ENCODE assay signal across 27 cellular contexts in genomic region chr13:88590574-88590973, GRCh38.
"Had no signal": no experiment of that assay in that cellular context is flagged by ENCODE, and none has a peak within 500 bp of the region (broad histone marks: within the 10 kb centered on the region; RNA-seq: fewer than 3 reads in every experiment).

No MANE protein-coding gene starts in this region.

- H3K27me3 ChIP-seq: neutrophil, ovary, stomach, thyroid gland, tibial nerve, upper lobe of right lung, uterus had no signal

- ATAC-seq: naive thymus-derived CD8-positive, alpha-beta T cell; natural killer cell treated with Interleukin-12 subunit alpha and Interleukin-12 subunit beta and Interleukin-15 and Interleukin-18, amount 100 ng/mL, for 72 hours; psoas muscle; right cardiac atrium; sciatic nerve; stimulated activated effector memory CD8-positive, alpha-beta T cell treated with anti-CD3 and anti-CD28 coated beads, Interleukin-12 subunit alpha, Interleukin-12 subunit beta, amount 100 ng/mL, for 72 hours; stimulated activated naive B cell treated with anti-CD40 and anti-IgM and Interleukin-4, amounts not matched to agents 10 μg/mL and 1 μg/mL and 100 μg/mL, for 72 hours; upper lobe of right lung had no signal

- H3K4me3 ChIP-seq: ovary, psoas muscle, skin epidermis, stomach, thoracic aorta, thyroid gland, tibial nerve, upper lobe of right lung, uterus had no signal

- H3K4me1 ChIP-seq: parathyroid adenoma, psoas muscle, stomach, thyroid gland, tibial nerve, upper lobe of right lung, uterus had no signal

- H3K9me3 ChIP-seq: ovary, thoracic aorta, thyroid gland, uterus had no signal

- H3K36me3 ChIP-seq: neutrophil, ovary, stomach, thoracic aorta, thyroid gland, tibial nerve, upper lobe of right lung, uterus had no signal

- DNase-seq: naive B cell; naive thymus-derived CD8-positive, alpha-beta T cell; nephron progenitor cell; nucleus accumbens; ovary; posterior cingulate gyrus; psoas muscle; right cardiac atrium; stimulated activated CD4-positive, alpha-beta T cell treated with anti-CD3 and anti-CD28 coated beads, Interleukin-15, amount 100 ng/mL, for 24 hours; stimulated activated CD4-positive, alpha-beta T cell treated with anti-CD3 and anti-CD28 coated beads, Interleukin-2, amount 100 ng/mL, for 24 hours; stimulated activated CD4-positive, alpha-beta T cell treated with anti-CD3 and anti-CD28 coated beads, Interleukin-2, amount 100 ng/mL, for 48 hours; stimulated activated CD4-positive, alpha-beta T cell treated with anti-CD3 and anti-CD28 coated beads, Interleukin-4, amount 100 ng/mL, for 24 hours; stimulated activated naive B cell treated with anti-CD40 and anti-IgM and Interleukin-4, amounts not matched to agents 10 μg/mL and 1 μg/mL and 100 μg/mL, for 72 hours; stimulated activated naive CD4-positive, alpha-beta T cell treated with Interleukin-2 at 50 U/mL for 16 hours; stomach; thyroid gland; trophoblast cell; upper lobe of right lung; uterus had no signal

- H3K27ac ChIP-seq: neutrophil, ovary, parathyroid adenoma, psoas muscle, skin epidermis, stomach, thoracic aorta, thyroid gland, tibial nerve, upper lobe of right lung, uterus had no signal
